Comparison of ENCODE assay signal across 7 cellular contexts in the genomic region with DNA sequence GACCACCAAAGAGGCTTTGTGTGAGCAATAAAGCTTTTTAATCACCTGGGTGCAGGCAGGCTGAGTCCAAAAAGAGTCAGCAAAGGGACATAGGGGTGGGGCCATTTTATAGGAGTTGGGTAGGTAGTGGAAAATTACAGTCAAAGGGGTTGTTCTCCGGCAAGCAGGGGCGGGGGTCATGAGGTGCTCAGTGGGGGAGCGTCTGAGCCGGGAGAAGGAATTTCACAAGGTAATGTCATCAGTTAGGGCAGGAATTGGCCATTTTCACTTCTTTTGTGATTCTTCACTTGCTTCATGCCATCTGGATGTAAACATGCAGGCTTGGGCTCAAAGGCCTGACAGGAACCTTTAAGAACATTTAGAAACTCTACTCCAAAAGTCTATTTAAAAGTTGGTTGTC. TPM values are rescaled to one million over a fixed set of nuclear protein-coding genes. Genes with fewer than 3 reads are reported as not detected.
DNase-seq lines count a peak whose midpoint lies in the region; FAIRE-seq and TF ChIP-seq lines count a peak whose summit lies in the region.
"Not testable (repeated sequence)": the region's sequence is repeated elsewhere in the genome, so short reads cannot be mapped to it uniquely, and the experiment has no call there.

No MANE protein-coding gene starts in this region.

- not testable (repeated sequence) for H3K36me3 Mint-ChIP-seq in H9 (ENCODE audit: insufficient read depth in 1 of 3, low read depth in 3 of 3); nephron progenitor cell (ENCODE audit: low read depth)

- not testable (repeated sequence) for H3K4me1 ChIP-seq in H9 (ENCODE audit: insufficient read depth, low read length); H1 (replicated peaks in 1 of 4; ENCODE audit: control insufficient read depth in 3 of 4, insufficient read depth in 4 of 4, low read length in 3 of 4)
- peaks cover 15% of the 10 kb centered on the region for H3K4me1 ChIP-seq in HUES64 (ENCODE audit: insufficient read depth, low read length)

- peaks cover 19 to 31% of the 10 kb centered on the region in 2 experiments for H3K4me1 Mint-ChIP-seq in H9
- H3K4me1 Mint-ChIP-seq in nephron progenitor cell: peaks cover 28% of the 10 kb centered on the region

- TF ChIP-seq CTCF in H9 (conservative IDR thresholded peaks at IDR 0.05); H1 (IDR thresholded peaks at IDR 0.05; ENCODE audit: control extremely low read depth in 1 of 3, insufficient read depth in 1 of 3, low read depth in 1 of 3, low read length in 3 of 3); nephron progenitor cell (IDR thresholded peaks at IDR 0.05): not testable (repeated sequence)

- H3K4me3 Mint-ChIP-seq in H9 (peak overlapping the region; percentile 51 to 69; a peak in 4 of 5 replicates), nephron progenitor cell (peak overlapping the region; percentile 49)

- H3K79me1 ChIP-seq in H9 (ENCODE audit: insufficient read depth, low read depth, low read length, poor library complexity, severe bottlenecking); H1 (ENCODE audit: low read depth, low read length): not testable (repeated sequence)

- POLR2A ChIA-PET in H1 (lab: Charles Lee; ENCODE audit: partially characterized antibody): not testable (repeated sequence)

- not testable (repeated sequence) for H3K18ac ChIP-seq in H9 (ENCODE audit: insufficient read length, low read depth, low read length); H1 (ENCODE audit: extremely low read depth, low read length)

- WGBS in H9 (ENCODE audit: extremely low coverage, insufficient read length, low lambda C conversion rate): no CpG with 5 or more reads among the region's 4 CpGs
- 4% methylated on average over 4 of the region's 4 CpGs for WGBS in HUES64
- WGBS in H1 (ENCODE audit: extremely low coverage in 1 of 2, insufficient coverage in 1 of 2, insufficient read length in 1 of 2, insufficient replicate concordance in 2 of 2, low coverage in 1 of 2, low lambda C conversion rate in 2 of 2, missing lambda C conversion rate in 1 of 2), 2 experiments: 15% methylated on average over 4 of the region's 4 CpGs; no CpG with 5 or more reads in 1 of the 2 experiments

- H3K27me3 Mint-ChIP-seq in H9 (ENCODE audit: low read depth); nephron progenitor cell (ENCODE audit: low read depth, poor library complexity): not testable (repeated sequence)

- H3K27me3 ChIP-seq in H9 (ENCODE audit: insufficient read depth, low read length); HUES64 (ENCODE audit: insufficient read depth, low read length); H1 (replicated peaks in 1 of 4; ENCODE audit: control insufficient read depth in 3 of 4, extremely low read depth in 1 of 4, insufficient read depth in 3 of 4, low read length in 3 of 4): not testable (repeated sequence)

- not testable (repeated sequence) for H3K14ac ChIP-seq in H9 (ENCODE audit: insufficient read depth, low read length); H1 (ENCODE audit: insufficient read length)

- not testable (repeated sequence) for H2BK15ac ChIP-seq in H9 (ENCODE audit: low read depth, low read length); H1 (ENCODE audit: low read length)

- TF ChIP-seq EP300 in H1 (IDR thresholded peaks at IDR 0.05; ENCODE audit: borderline replicate concordance in 1 of 2, low read depth in 2 of 2, low read length in 2 of 2): not testable (repeated sequence)

- DNase-seq in ELF-1 (ENCODE audit: low read depth, low spot score) (peak; percentile 86), H9 (peak; percentile 92), H1 (ENCODE audit: low read depth in 1 of 2, low spot score in 2 of 2) (peak; percentile 66 to 72), iPS-NIHi11 (ENCODE audit: low spot score) (peak; percentile 33)
- not testable (repeated sequence) for DNase-seq in nephron progenitor cell

- not testable (repeated sequence) for H3K9me3 ChIP-seq in H9 (ENCODE audit: control insufficient read depth, low read depth, low read length); HUES64 (ENCODE audit: insufficient read depth, low read depth, low read length); H1 (ENCODE audit: insufficient read depth in 2 of 2, low read depth in 1 of 2, low read length in 1 of 2)

- not testable (repeated sequence) for H3K23ac ChIP-seq in H9 (ENCODE audit: insufficient read length, low read depth, low read length); H1 (ENCODE audit: insufficient read length)

- H3K4me2 ChIP-seq in H9 (ENCODE audit: insufficient read depth, insufficient read length, low read length) (peak overlapping the region; percentile 49), H1 (ENCODE audit: insufficient read depth in 1 of 2, low read depth in 2 of 2, low read length in 2 of 2) (peak overlapping the region; percentile 40 to 59; a peak in 3 of 4 replicates)

- H2BK5ac ChIP-seq in H9 (ENCODE audit: insufficient read length, low read length); H1 (ENCODE audit: low read depth, low read length): not testable (repeated sequence)

- not testable (repeated sequence) for FAIRE-seq in H1 (lab: Jason Lieb, UNC)

- H4K8ac ChIP-seq in H9 (replicated peaks; ENCODE audit: insufficient read length, low read depth, low read length); H1 (ENCODE audit: extremely low read depth, insufficient read depth, low read length): not testable (repeated sequence)

- not testable (repeated sequence) for H3K9me3 Mint-ChIP-seq in H9, nephron progenitor cell

- H2BK20ac ChIP-seq in H9 (ENCODE audit: low read depth, low read length, poor library complexity, severe bottlenecking); H1 (ENCODE audit: low read length): not testable (repeated sequence)

- not testable (repeated sequence) for H2BK12ac ChIP-seq in H9 (ENCODE audit: insufficient read length, low read depth, low read length); H1 (ENCODE audit: low read depth, low read length)

- not testable (repeated sequence) for H2BK120ac ChIP-seq in H9 (ENCODE audit: low read depth, low read length, poor library complexity, severe bottlenecking); H1 (replicated peaks; ENCODE audit: low read depth, low read length)

- H3K4ac ChIP-seq in H9 (ENCODE audit: low read depth, low read length); H1 (replicated peaks; ENCODE audit: insufficient read length, low read depth, low read length): not testable (repeated sequence)

- H3K56ac ChIP-seq in H9 (ENCODE audit: insufficient read length, low read depth, low read length); H1 (replicated peaks; ENCODE audit: insufficient read length, low read depth, low read length): not testable (repeated sequence)

- H3K23me2 ChIP-seq in H9 (ENCODE audit: insufficient read length, low read depth, low read length, poor library complexity, severe bottlenecking); H1 (ENCODE audit: low read depth, low read length): not testable (repeated sequence)

- H2AK5ac ChIP-seq in H9 (ENCODE audit: insufficient read length, low read length); H1 (ENCODE audit: low read depth, low read length): not testable (repeated sequence)

- TF ChIP-seq POLR2A in H1 (IDR thresholded peaks at IDR 0.05; ENCODE audit: control extremely low read depth in 1 of 2, low read depth in 2 of 2, low read length in 2 of 2): not testable (repeated sequence)

- H4K5ac ChIP-seq in H9 (ENCODE audit: insufficient read length, low read depth, low read length); H1 (ENCODE audit: insufficient read length, low read depth, low read length): not testable (repeated sequence)

- peak overlapping the region; percentile 51 for H3K4me3 ChIP-seq in HUES64 (ENCODE audit: low read length)
- peak overlapping the region in 2 of 4 experiments; percentile 20 to 27; a peak in 2 of 8 replicates for H3K4me3 ChIP-seq in H1 (ENCODE audit: extremely low read depth in 1 of 4, insufficient read depth in 2 of 4, low read depth in 3 of 4, low read length in 4 of 4)
- peak overlapping the region; percentile 13 for H3K4me3 ChIP-seq in iPS-11a (ENCODE audit: low read depth, low read length)

- TF ChIP-seq RAD21 in H1 (IDR thresholded peaks at IDR 0.05 in 1 of 2, conservative IDR thresholded peaks at IDR 0.05 in 1 of 2; ENCODE audit: low read depth in 2 of 2, low read length in 2 of 2): not testable (repeated sequence)

- H3K27ac Mint-ChIP-seq in H9 (peak overlapping the region; percentile 62 to 90 (median 90); a peak in 6 of 7 replicates), nephron progenitor cell (peak overlapping the region; percentile 82)

- H4K20me1 ChIP-seq in H9 (ENCODE audit: control insufficient read depth, insufficient read depth, insufficient read length); H1 (replicated peaks in 1 of 2; ENCODE audit: control insufficient read depth in 1 of 2, insufficient read depth in 2 of 2, low read length in 2 of 2): not testable (repeated sequence)

- not testable (repeated sequence) for H4K91ac ChIP-seq in H9 (ENCODE audit: insufficient read length, low read depth, low read length); H1 (replicated peaks; ENCODE audit: insufficient read length, low read length)

- not testable (repeated sequence) for H3K36me3 ChIP-seq in HUES64 (ENCODE audit: insufficient read depth, low read length); H1 (ENCODE audit: control insufficient read depth in 2 of 4, insufficient read depth in 4 of 4, low read length in 3 of 4)

- peak overlapping the region; percentile 89 for H3K27ac ChIP-seq in H9 (ENCODE audit: insufficient read length, low read depth, low read length)
- H3K27ac ChIP-seq in HUES64 (ENCODE audit: low read depth, low read length): peak overlapping the region; percentile 87
- not testable (repeated sequence) for H3K27ac ChIP-seq in H1 (ENCODE audit: low read depth, low read length)

- not testable (repeated sequence) for H3K9ac ChIP-seq in H9 (ENCODE audit: extremely low read depth, insufficient read length, low read length); H1 (replicated peaks in 1 of 4; ENCODE audit: extremely low read depth in 1 of 4, low read depth in 3 of 4, low read length in 3 of 4)
- H3K9ac ChIP-seq in HUES64 (ENCODE audit: low read depth, low read length): peak overlapping the region; percentile 40; the same call in 1 of the 2 replicates

- not testable (repeated sequence) for H3K79me2 ChIP-seq in H9 (ENCODE audit: insufficient read depth, low read length); H1 (ENCODE audit: control insufficient read depth in 1 of 2, insufficient read depth in 2 of 2, low read length in 2 of 2)

- CTCF ChIA-PET in H1 (lab: Charles Lee; ENCODE audit: partially characterized antibody): interaction anchor here (0.6 to 5.2 kb wide), 2 partner anchors 54 to 159 kb away, joined by 3 to 48 read pairs; no protein-coding TSS in a partner anchor

- not testable (repeated sequence) for H2AFZ ChIP-seq in H9 (ENCODE audit: low read length); H1 (ENCODE audit: low read length)

- H3T11ph ChIP-seq in H9 (ENCODE audit: low read length): not testable (repeated sequence)

RNA-seq across cellular contexts. Expression of a gene that starts 36.0 kb away (rescaled TPM):
- 10.1 and 10.8 TPM in 2 replicates for total RNA-seq in H9 (2021)
- polyA plus RNA-seq in HUES64 (2013, experiment 1 of 2): 12.3 TPM
- polyA plus RNA-seq in HUES64 (2013, experiment 2 of 2): 12.6 TPM
- 15.0 and 17.1 TPM in 2 replicates for total RNA-seq in H1 (2021; fragmentation: NEBNext Ultra II Directional; extraction: Animal tissue kit (Norgen Biotek cat#: 25700))
- polyA plus RNA-seq in H1 (2011; rRNA removed): 4.3 and 5.4 TPM in 2 replicates
- polyA plus RNA-seq in H1 (2011; cell fraction: cytosol; rRNA removed): 4.0 TPM
- 2.8 TPM for polyA plus RNA-seq in H1 (2011; cell fraction: nucleus; rRNA removed)
- 1.8 to 4.1 TPM (median 2.7 TPM) in 4 replicates for polyA plus RNA-seq in H1 (2012, experiment 1 of 2)
- 1.5 TPM for polyA plus RNA-seq in H1 (2012, experiment 2 of 2)
- polyA plus RNA-seq in H1 (2013, experiment 1 of 2): 7.0 TPM
- 7.2 TPM for polyA plus RNA-seq in H1 (2013, experiment 2 of 2)
- polyA minus RNA-seq in H1 (2011; rRNA and poly(A)+ RNA removed): 3.9 and 6.1 TPM in 2 replicates
- polyA minus RNA-seq in H1 (2011; cell fraction: cytosol; rRNA and poly(A)+ RNA removed): 4.3 TPM
- 6.5 TPM for polyA minus RNA-seq in H1 (2011; cell fraction: nucleus; rRNA and poly(A)+ RNA removed)
